ENCODE assay signal across 8 cellular contexts in genomic region chr1:168504064-168504837, GRCh38. TPM values are rescaled to one million over a fixed set of nuclear protein-coding genes. Genes with fewer than 3 reads are reported as not detected.
DNase-seq lines count a peak whose midpoint lies in the region; ATAC-seq lines count a peak whose summit lies in the region.

No MANE protein-coding gene starts in this region.

- H3K27ac Mint-ChIP-seq in immature natural killer cell = peak overlapping the region; percentile 38 to 85 (median 72)

- H3K4me1 Mint-ChIP-seq in immature natural killer cell = peaks cover 61 to 81% of the 10 kb centered on the region in 2 donors

- no peaks in the 10 kb centered on the region for H3K9me3 Mint-ChIP-seq in immature natural killer cell

- no peaks in the 10 kb centered on the region for H3K36me3 Mint-ChIP-seq in immature natural killer cell

- DNase-seq in OCI-M1 (lab: John Stamatoyannopoulos, UW) = peak; percentile 84
- no peak for DNase-seq in immature natural killer cell
- no peak for DNase-seq in NCI-H1105 treated with DMSO at 0.1 percent for 48 hours (lab: John Stamatoyannopoulos, UW)
- DNase-seq in stimulated activated CD4-positive, alpha-beta T cell treated with anti-CD3 and anti-CD28 coated beads, Interleukin-2, amount 100 ng/mL, for 48 hours = no peak
- no peak for DNase-seq in T1000 (lab: John Stamatoyannopoulos, UW)

- peak overlapping the region; percentile 1 to 31 (median 7) for H3K4me3 Mint-ChIP-seq in immature natural killer cell

- peak; percentile 75 for ATAC-seq in GM18867 (IDR thresholded peaks at IDR 0.05; ENCODE audit: unreplicated experiment)
- peak; percentile 80 for ATAC-seq in HG02678 (IDR thresholded peaks at IDR 0.05; ENCODE audit: unreplicated experiment)
- no peak for ATAC-seq in GM19328 (IDR thresholded peaks at IDR 0.05; ENCODE audit: unreplicated experiment)

- H3K27me3 Mint-ChIP-seq in immature natural killer cell (ENCODE audit: low read depth in 3 of 3) = peaks cover 0 to 2% (median 0%) of the 10 kb centered on the region in 3 donors

RNA-seq across cellular contexts. Expression of gene XCL2, which starts 39.5 kb away (rescaled TPM):
- polyA plus RNA-seq in immature natural killer cell = 1,000 to 10,000 TPM in 1 of 3 donors, 100 to 1,000 TPM in 2; 537 to 1,283 (median 719) TPM
